ENCODE assay signal across 33 cellular contexts in the genomic region with DNA sequence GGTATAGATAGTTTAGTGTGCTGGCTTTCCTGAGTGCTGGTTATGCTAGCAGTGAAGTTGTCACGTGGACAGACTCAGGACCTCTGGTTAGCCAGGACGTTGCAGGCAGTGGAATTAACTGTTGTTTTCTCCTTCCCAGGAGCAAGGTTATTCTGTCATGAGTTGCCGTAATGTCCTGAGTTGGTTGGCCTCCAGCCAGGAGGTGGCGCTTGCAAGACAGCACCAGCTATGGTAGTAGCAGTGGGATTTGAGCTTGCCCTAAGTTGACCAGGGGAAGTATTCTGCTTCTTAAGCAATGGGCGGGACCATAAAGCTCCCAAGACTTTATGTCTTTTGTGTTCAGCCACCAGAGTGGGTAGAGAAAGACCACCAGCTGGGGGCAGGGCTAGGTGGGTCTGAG.
DNase-seq lines count a peak whose midpoint lies in the region; ATAC-seq lines count a peak whose summit lies in the region.
"Had no signal": no experiment of that assay in that cellular context is flagged by ENCODE, and none has a peak within 500 bp of the region (broad histone marks: within the 10 kb centered on the region; RNA-seq: fewer than 3 reads in every experiment).

No MANE protein-coding gene starts in this region.

- H4K20me1 ChIP-seq in Karpas-422 (ENCODE audit: insufficient read depth, low read depth, low read length), result no peaks in the 10 kb centered on the region

- H3K9me2 ChIP-seq in Karpas-422 (replicated peaks; ENCODE audit: insufficient read depth, low read length), result no peaks in the 10 kb centered on the region

- ATAC-seq in esophagus mucosa, result no peak
- ATAC-seq: activated T-helper 17 cell treated with anti-CD3 and anti-CD28 coated beads, Interleukin-2, amount 50 U/mL, for 72 hours; body of pancreas; GM12878; heart right ventricle; left colon; pancreas; PC-3; T-helper 17 cell had no signal

- no peaks in the 10 kb centered on the region for H3K79me2 ChIP-seq in Karpas-422 (ENCODE audit: low read length)

- H3K9me3 ChIP-seq in Karpas-422 (ENCODE audit: low read length) (no peaks in the 10 kb centered on the region), iPS DF 6.9 (ENCODE audit: control insufficient read depth, insufficient read depth, low read length) (no peaks in the 10 kb centered on the region), MG63 (no peaks in the 10 kb centered on the region)
- H3K9me3 ChIP-seq: adrenal gland, body of pancreas, HAP-1, pancreas, upper lobe of left lung had no signal

- H3K4me1 ChIP-seq in Karpas-422 (ENCODE audit: low read length) (no peaks in the 10 kb centered on the region), iPS DF 6.9 (ENCODE audit: control insufficient read depth, insufficient read depth, low read length) (no peaks in the 10 kb centered on the region)
- H3K4me1 ChIP-seq: adrenal gland, body of pancreas, HAP-1, heart right ventricle, pancreas, suprapubic skin, upper lobe of left lung had no signal

- DNase-seq in DMS53 (lab: John Stamatoyannopoulos, UW) (peak; percentile 2), DMS53 treated with DMSO at 0.1 percent for 48 hours (lab: John Stamatoyannopoulos, UW; ENCODE audit: unreplicated experiment) (no peak), Karpas-422 (peak; percentile 56), SK-N-DZ (ENCODE audit: low spot score) (peak; percentile 14), iPS DF 6.9 (ENCODE audit: low read depth, low spot score) (peak; percentile 31), MG63 (no peak), NCI-H2107 treated with DMSO at 0.1 percent for 48 hours (lab: John Stamatoyannopoulos, UW; ENCODE audit: unreplicated experiment) (no peak)
- DNase-seq: activated naive CD4-positive, alpha-beta T cell treated with anti-CD3 and anti-CD28 coated beads, Interleukin-2, amount 10 ng/mL, durations not matched to agents 7 days and 5 days; DND-41; heart right ventricle; left colon; NCI-H1436; NCI-H2081 treated with DMSO at 0.1 percent for 48 hours; NCI-H446; NCI-H774; nephron progenitor cell; PC-3; retina; small intestine; stimulated activated naive CD4-positive, alpha-beta T cell; T-helper 17 cell; upper lobe of left lung had no signal

- no peak overlapping the region for H2AFZ ChIP-seq in Karpas-422 (ENCODE audit: low read length)

- no peak overlapping the region for H3K9ac ChIP-seq in Karpas-422 (ENCODE audit: low read length)
- H3K9ac ChIP-seq: KMS-11 had no signal

- H3K4me3 ChIP-seq in Karpas-422 (ENCODE audit: low read length) (no peak overlapping the region), iPS DF 6.9 (ENCODE audit: low read length) (no peak overlapping the region), MG63 (no peak overlapping the region)
- H3K4me3 ChIP-seq: adrenal gland, body of pancreas, GM12878, HAP-1, heart right ventricle, pancreas, suprapubic skin, upper lobe of left lung had no signal

- no peak overlapping the region for H3K27ac ChIP-seq in Karpas-422 (ENCODE audit: low read length)
- no peak overlapping the region for H3K27ac ChIP-seq in iPS DF 6.9 (ENCODE audit: low read length)
- H3K27ac ChIP-seq: 22Rv1, adrenal gland, body of pancreas, C4-2B, heart right ventricle, KMS-11, pancreas, suprapubic skin, upper lobe of left lung had no signal

- WGBS in iPS DF 6.9 (ENCODE audit: insufficient coverage, insufficient read length), result no CpG with 5 or more reads among the region's 5 CpGs

- H3K36me3 ChIP-seq in Karpas-422 (ENCODE audit: insufficient read depth, low read length) (no peaks in the 10 kb centered on the region), iPS DF 6.9 (ENCODE audit: control insufficient read depth, insufficient read depth, low read length) (no peaks in the 10 kb centered on the region), MG63 (no peaks in the 10 kb centered on the region)
- H3K36me3 ChIP-seq: adrenal gland, HAP-1, heart right ventricle, pancreas, suprapubic skin, upper lobe of left lung had no signal

- H3K4me2 ChIP-seq in Karpas-422 (ENCODE audit: low read depth, low read length, poor library complexity, severe bottlenecking), result no peak overlapping the region
- H3K4me2 ChIP-seq: KMS-11 had no signal

- H3K27me3 ChIP-seq in Karpas-422 (ENCODE audit: low read length) (no peaks in the 10 kb centered on the region), iPS DF 6.9 (ENCODE audit: control insufficient read depth, insufficient read depth, low read length) (no peaks in the 10 kb centered on the region), MG63 (peaks cover 6% of the 10 kb centered on the region; the same call in 1 of the 2 replicates)
- H3K27me3 ChIP-seq: adrenal gland, body of pancreas, heart right ventricle, pancreas, suprapubic skin, upper lobe of left lung had no signal

Comparison
In these comparisons a context has a peak if more than half of its experiments do, and no peak if none do; other contexts are left out.
1. DNase-seq: peak in DMS53 (single experiment), Karpas-422 (single experiment), SK-N-DZ (single experiment) and iPS DF 6.9 (single experiment); none in DMS53 treated with DMSO at 0.1 percent for 48 hours (single experiment), MG63 (single experiment) and NCI-H2107 treated with DMSO at 0.1 percent for 48 hours (single experiment).